Comparison of ENCODE assay signal across 2 cellular contexts in genomic region chr16:85706449-85707034, GRCh38.
TF ChIP-seq lines count a peak whose summit lies in the region.

No MANE protein-coding gene starts in this region.

TF ChIP-seq in WTC11, 78 proteins besides CTCF, POLR2A, EP300 and RAD21:
- TF ChIP-seq ZNF121 (CRISPR knock-in tag; IDR thresholded peaks at IDR 0.05): 0 out of 2 replicates have a peak, but pooled peaks have one; percentile 54
- TF ChIP-seq USF1 (CRISPR knock-in tag; IDR thresholded peaks at IDR 0.05): no peak

TF ChIP-seq in H1, 55 proteins besides CTCF, POLR2A, EP300 and RAD21:
- TF ChIP-seq MAFK (IDR thresholded peaks at IDR 0.05; ENCODE audit: low read depth, low read length) (no peak), KDM5A (IDR thresholded peaks at IDR 0.05; ENCODE audit: low read length) (no peak), RNF2 (IDR thresholded peaks at IDR 0.05; ENCODE audit: borderline replicate concordance, low read depth, low read length, missing control alignments, poor library complexity, severe bottlenecking) (no peak), TEAD4 (IDR thresholded peaks at IDR 0.05; ENCODE audit: low read depth, low read length) (no peak), JUND (IDR thresholded peaks at IDR 0.05; ENCODE audit: low read length) (no peak), TBP (IDR thresholded peaks at IDR 0.05; ENCODE audit: low read depth, low read length) (no peak), ASH2L (IDR thresholded peaks at IDR 0.05; ENCODE audit: low read length) (no peak), EZH2 (IDR thresholded peaks at IDR 0.05; ENCODE audit: low read depth, low read length, severe bottlenecking) (no peak), SAP30 (IDR thresholded peaks at IDR 0.05; ENCODE audit: insufficient read depth, insufficient replicate concordance, low read length) (no peak), CREB1 (IDR thresholded peaks at IDR 0.05) (no peak), POU5F1 (IDR thresholded peaks at IDR 0.05; ENCODE audit: low read depth, low read length) (no peak), TAF1 (IDR thresholded peaks at IDR 0.05; ENCODE audit: low read depth, low read length) (no peak), SIN3A (conservative IDR thresholded peaks at IDR 0.05 in 1 of 2, IDR thresholded peaks at IDR 0.05 in 1 of 2; ENCODE audit: low read depth in 1 of 2, low read length in 2 of 2) (no peak)
